9 cellular contexts compared by ENCODE assay signal in genomic region chr4:16897991-16898827, GRCh38. TPM values are rescaled to one million over a fixed set of nuclear protein-coding genes. Genes with fewer than 3 reads are reported as not detected.
DNase-seq lines count a peak whose midpoint lies in the region; FAIRE-seq and TF ChIP-seq lines count a peak whose summit lies in the region.
"Had no signal": no experiment of that assay in that cellular context is flagged by ENCODE, and none has a peak within 500 bp of the region (broad histone marks: within the 10 kb centered on the region; RNA-seq: fewer than 3 reads in every experiment).

TSS of gene LDB2 (minus strand) at chr4:16898645.

- H3K36me3 Mint-ChIP-seq in activated CD4-positive, alpha-beta T cell treated with anti-CD3 and anti-CD28 coated beads, Interleukin-2, amount 10 ng/mL, durations not matched to agents 7 days and 5 days (ENCODE audit: low read depth), result no peaks in the 10 kb centered on the region

- H3K27ac ChIP-seq in Peyer's patch (peak within 1 kb of the TSS in 3 of 4 donors; percentile 40 to 66 (median 48)), endothelial cell of umbilical vein (ENCODE audit: insufficient read depth, low read depth, low read length) (peak within 1 kb of the TSS; percentile 59), suprapubic skin (peak within 1 kb of the TSS; percentile 33)

- dilution Hi-C loops in endothelial cell of umbilical vein (cut with MboI; ENCODE audit: extremely low pct_ligation_motif_present, low sequenced_read_pairs), result no loop called here

- H3K27me3 ChIP-seq in Peyer's patch (no peaks in the 10 kb centered on the region), endothelial cell of umbilical vein (ENCODE audit: control insufficient read depth in 2 of 2, insufficient read depth in 2 of 2, low read length in 2 of 2) (no peaks in the 10 kb centered on the region), suprapubic skin (no peaks in the 10 kb centered on the region)

- TF ChIP-seq CTCF in Peyer's patch (IDR thresholded peaks at IDR 0.05) (no peak), endothelial cell of umbilical vein (IDR thresholded peaks at IDR 0.05; ENCODE audit: extremely low read depth in 1 of 2, insufficient read depth in 1 of 2, low read depth in 1 of 2, low read length in 2 of 2) (no peak), suprapubic skin (IDR thresholded peaks at IDR 0.05) (no peak)

- H3K4me1 ChIP-seq in Peyer's patch, result no peaks in the 10 kb centered on the region
- H3K4me1 ChIP-seq in endothelial cell of umbilical vein (ENCODE audit: control insufficient read depth, extremely low read depth, insufficient read depth, low read length), result peaks cover 38% of the 10 kb centered on the region
- H3K4me1 ChIP-seq in suprapubic skin, result no peaks in the 10 kb centered on the region

- TF ChIP-seq EP300 in suprapubic skin (IDR thresholded peaks at IDR 0.05), result no peak

- DNase-seq in Peyer's patch (peak in 1 of 3 donors; percentile 51), endothelial cell of umbilical vein (ENCODE audit: low read depth, low spot score) (peak; percentile 88), medulla oblongata (ENCODE audit: extremely low spot score) (peak; percentile 62), suprapubic skin (ENCODE audit: low spot score in 2 of 2) (peak; percentile 77 to 83), NCI-H526 treated with DMSO at 0.1 percent for 48 hours (lab: John Stamatoyannopoulos, UW) (no peak), NCI-H774 (lab: John Stamatoyannopoulos, UW) (no peak), NCI-H2171 (lab: John Stamatoyannopoulos, UW) (no peak)
- no peak for DNase-seq in activated CD4-positive, alpha-beta T cell treated with anti-CD3 and anti-CD28 coated beads, Interleukin-2, amount 10 ng/mL, durations not matched to agents 7 days and 5 days

- H2AFZ ChIP-seq in endothelial cell of umbilical vein (ENCODE audit: low read depth, low read length), result peak within 1 kb of the TSS; percentile 85

- peak within 1 kb of the TSS; percentile 90 for H3K9ac ChIP-seq in endothelial cell of umbilical vein (replicated peaks; ENCODE audit: extremely low read depth, insufficient read depth, low read length)

- no peak within 1 kb of the TSS for H3K27ac Mint-ChIP-seq in activated CD4-positive, alpha-beta T cell treated with anti-CD3 and anti-CD28 coated beads, Interleukin-2, amount 10 ng/mL, durations not matched to agents 7 days and 5 days

- H3K4me1 Mint-ChIP-seq in activated CD4-positive, alpha-beta T cell treated with anti-CD3 and anti-CD28 coated beads, Interleukin-2, amount 10 ng/mL, durations not matched to agents 7 days and 5 days, result peaks cover 18% of the 10 kb centered on the region

- H3K79me2 ChIP-seq in endothelial cell of umbilical vein (ENCODE audit: control insufficient read depth, insufficient read depth, low read length), result peaks cover 42% of the 10 kb centered on the region

- H3K9me3 ChIP-seq in Peyer's patch, result no peaks in the 10 kb centered on the region
- no peaks in the 10 kb centered on the region for H3K9me3 ChIP-seq in endothelial cell of umbilical vein (replicated peaks; ENCODE audit: control insufficient read depth, insufficient read depth, low read length)
- no peaks in the 10 kb centered on the region for H3K9me3 ChIP-seq in suprapubic skin

- H3K4me3 ChIP-seq in Peyer's patch (peak within 1 kb of the TSS in 3 of 4 donors; percentile 9 to 43 (median 29)), endothelial cell of umbilical vein (replicated peaks in 1 of 3; ENCODE audit: insufficient read depth in 1 of 3, low read depth in 1 of 3, low read length in 3 of 3) (peak within 1 kb of the TSS; percentile 66 to 97 (median 86)), suprapubic skin (peak within 1 kb of the TSS; percentile 49)

- no peak within 1 kb of the TSS for H3K4me3 Mint-ChIP-seq in activated CD4-positive, alpha-beta T cell treated with anti-CD3 and anti-CD28 coated beads, Interleukin-2, amount 10 ng/mL, durations not matched to agents 7 days and 5 days

- POLR2A ChIA-PET in endothelial cell of umbilical vein (lab: Charles Lee), result interaction anchor here (0.6 to 1.1 kb wide), 3 partner anchors 54 to 378 kb away, joined by 3 read pairs; no protein-coding TSS in a partner anchor
- POLR2A ChIA-PET in activated CD4-positive, alpha-beta T cell treated with anti-CD3 and anti-CD28 coated beads, Interleukin-2, amount 10 ng/mL, durations not matched to agents 7 days and 5 days (lab: Charles Lee), result no interaction called here

- H4K20me1 ChIP-seq in endothelial cell of umbilical vein (replicated peaks; ENCODE audit: control insufficient read depth, extremely low read depth, insufficient read depth, low read length), result no peaks in the 10 kb centered on the region

- CTCF ChIA-PET in endothelial cell of umbilical vein (lab: Charles Lee), result interaction anchor here (0.6 to 4.0 kb wide), 8 partner anchors 18 to 549 kb away, joined by 3 to 20 read pairs (median 4); no protein-coding TSS in a partner anchor
- CTCF ChIA-PET in activated CD4-positive, alpha-beta T cell treated with anti-CD3 and anti-CD28 coated beads, Interleukin-2, amount 10 ng/mL, durations not matched to agents 7 days and 5 days (lab: Charles Lee), result interaction anchor here (1.4 kb wide), 1 partner anchor 16 kb away, joined by 4 read pairs; no protein-coding TSS in a partner anchor

- H3K36me3 ChIP-seq in Peyer's patch (no peaks in the 10 kb centered on the region), endothelial cell of umbilical vein (ENCODE audit: control insufficient read depth in 2 of 2, extremely low read depth in 1 of 2, insufficient read depth in 2 of 2, low read length in 2 of 2) (no peaks in the 10 kb centered on the region), suprapubic skin (no peaks in the 10 kb centered on the region)

- WGBS in suprapubic skin, result 4% methylated on average over 18 of the region's 18 CpGs

- H3K4me2 ChIP-seq in endothelial cell of umbilical vein (ENCODE audit: insufficient read depth, low read length), result peak within 1 kb of the TSS; percentile 100

- peaks cover 27% of the 10 kb centered on the region for H3K27me3 Mint-ChIP-seq in activated CD4-positive, alpha-beta T cell treated with anti-CD3 and anti-CD28 coated beads, Interleukin-2, amount 10 ng/mL, durations not matched to agents 7 days and 5 days

- no peaks in the 10 kb centered on the region for H3K9me1 ChIP-seq in endothelial cell of umbilical vein (replicated peaks; ENCODE audit: control insufficient read depth, extremely low read depth, insufficient read depth, low read length)

- TSS peak; percentile 48 for BruUV-seq in endothelial cell of umbilical vein (replicated peaks; lab: Mats Ljungman, UMichigan)

- TF ChIP-seq POLR2A in Peyer's patch (IDR thresholded peaks at IDR 0.05) (no peak), endothelial cell of umbilical vein (IDR thresholded peaks at IDR 0.05; ENCODE audit: low read depth, low read length) (no peak), suprapubic skin (IDR thresholded peaks at IDR 0.05) (no peak)

- FAIRE-seq in endothelial cell of umbilical vein (lab: Jason Lieb, UNC), result peak; percentile 84

- intact Hi-C loops in endothelial cell of umbilical vein (cut with micrococcal nuclease), result loop anchor here (1.0 to 10.0 kb wide), 4 partner anchors 40 to 213 kb away; no protein-coding TSS in a partner anchor

- no peaks in the 10 kb centered on the region for H3K9me3 Mint-ChIP-seq in activated CD4-positive, alpha-beta T cell treated with anti-CD3 and anti-CD28 coated beads, Interleukin-2, amount 10 ng/mL, durations not matched to agents 7 days and 5 days

TF ChIP-seq in endothelial cell of umbilical vein, 7 proteins besides CTCF, POLR2A, EP300 and RAD21:
- TF ChIP-seq FOS (IDR thresholded peaks at IDR 0.05; ENCODE audit: borderline replicate concordance, insufficient read depth, low read length), result no peak
- TF ChIP-seq MYC (IDR thresholded peaks at IDR 0.05; ENCODE audit: low read depth, low read length), result peak; percentile 33
- no peak for TF ChIP-seq GATA2 (IDR thresholded peaks at IDR 0.05; ENCODE audit: insufficient read depth, insufficient read length, low read depth, low read length)
- TF ChIP-seq POLR2AphosphoS5 (IDR thresholded peaks at IDR 0.05; ENCODE audit: insufficient read depth, low read depth, low read length), result peak; percentile 27
- TF ChIP-seq MAX (IDR thresholded peaks at IDR 0.05; ENCODE audit: insufficient read depth, insufficient read length), result peak; percentile 32
- no peak for TF ChIP-seq EZH2 (IDR thresholded peaks at IDR 0.05; ENCODE audit: borderline replicate concordance, low read depth, low read length, severe bottlenecking)
- no peak for TF ChIP-seq JUN (IDR thresholded peaks at IDR 0.05; ENCODE audit: borderline replicate concordance, insufficient read depth, insufficient read length, low read depth)

RNA-seq across cellular contexts. Expression of gene LDB2, which starts in this region (rescaled TPM):
- total RNA-seq in Peyer's patch (10 to 100 TPM in 2 of 4 donors, 1 to 10 TPM in 2; 3.9 to 43.7 (median 7.8) TPM), endothelial cell of umbilical vein (80.9 and 127 TPM in 2 replicates), suprapubic skin (10 to 100 TPM in 2 of 4 donors, 1 to 10 TPM in 2; 4.7 to 17.7 (median 9.9) TPM)
- polyA plus RNA-seq in endothelial cell of umbilical vein, result 177 and 223 TPM in 2 replicates
- 96.2 and 115 TPM in 2 replicates for polyA plus RNA-seq in endothelial cell of umbilical vein (2011; cell fraction: cytosol; rRNA removed)
- 206 and 233 TPM in 2 replicates for polyA plus RNA-seq in endothelial cell of umbilical vein (2011; cell fraction: nucleus; rRNA removed)
- 33.8 and 37.8 TPM in 2 replicates for polyA plus RNA-seq in endothelial cell of umbilical vein (2012)
- polyA minus RNA-seq in endothelial cell of umbilical vein, result 1,293 and 1,561 TPM in 2 replicates
- polyA minus RNA-seq in endothelial cell of umbilical vein (2011; cell fraction: cytosol; rRNA and poly(A)+ RNA removed), result not detected
- 1,432 and 1,514 TPM in 2 replicates for polyA minus RNA-seq in endothelial cell of umbilical vein (2011; cell fraction: nucleus; rRNA and poly(A)+ RNA removed)
- not detected for total RNA-seq in activated CD4-positive, alpha-beta T cell treated with anti-CD3 and anti-CD28 coated beads, Interleukin-2, amount 10 ng/mL, durations not matched to agents 7 days and 5 days
- total RNA-seq: LHCN-M2 had no signal

Comparison
In these comparisons a context has a peak if more than half of its experiments do, and no peak if none do; other contexts are left out.
1. RNA of gene LDB2 (total RNA-seq): 80.9 to 127 TPM in endothelial cell of umbilical vein, 4.7 to 17.7 TPM in suprapubic skin and 3.9 to 43.7 TPM in Peyer's patch; not detected in activated CD4-positive, alpha-beta T cell treated with anti-CD3 and anti-CD28 coated beads, Interleukin-2, amount 10 ng/mL, durations not matched to agents 7 days and 5 days; every median in the first group is over 4 times any median in the second.
2. DNase-seq: peak in endothelial cell of umbilical vein (single experiment), medulla oblongata (single experiment) and suprapubic skin (2 of 2); none in NCI-H526 treated with DMSO at 0.1 percent for 48 hours (single experiment), NCI-H774 (single experiment), NCI-H2171 (single experiment) and activated CD4-positive, alpha-beta T cell treated with anti-CD3 and anti-CD28 coated beads, Interleukin-2, amount 10 ng/mL, durations not matched to agents 7 days and 5 days (single experiment).
3. H3K4me3 ChIP-seq: peak in every context shown above with its lines; median percentile 86 in endothelial cell of umbilical vein; 49 in suprapubic skin; 29 in Peyer's patch.
4. Peak in every context shown above with its lines, with median percentiles within 50 percentile points of each other: H3K27ac ChIP-seq.